Comparison of ENCODE assay signal across 6 cellular contexts in genomic region chr17:7383742-7384488, GRCh38. TPM values are rescaled to one million over a fixed set of nuclear protein-coding genes. Genes with fewer than 3 reads are reported as not detected.
DNase-seq lines count a peak whose midpoint lies in the region; ATAC-seq lines count a peak whose summit lies in the region.

No MANE protein-coding gene starts in this region.

- peaks cover 0 to 35% (median 9%) of the 10 kb centered on the region in 4 donors for H3K4me1 Mint-ChIP-seq in CD4-positive, CD25-positive, alpha-beta regulatory T cell
- H3K4me1 Mint-ChIP-seq in activated T-cell treated with anti-CD3 and anti-CD28 coated beads, Interleukin-2, amount 50 U/mL, for 72 hours (ENCODE audit: low read depth) = peaks cover 8% of the 10 kb centered on the region
- peaks cover 12% of the 10 kb centered on the region for H3K4me1 Mint-ChIP-seq in stimulated activated memory B cell treated with anti-CD40 and anti-IgM and Interleukin-4, amounts not matched to agents 10 μg/mL and 1 μg/mL and 100 μg/mL, for 72 hours

- peak overlapping the region; percentile 85 for H3K27ac ChIP-seq in CD4-positive, CD25-positive, alpha-beta regulatory T cell (ENCODE audit: insufficient read depth, low read length, poor library complexity, severe bottlenecking)

- H3K4me3 Mint-ChIP-seq in CD4-positive, CD25-positive, alpha-beta regulatory T cell = peak overlapping the region; percentile 78 to 88 (median 84)
- H3K4me3 Mint-ChIP-seq in activated T-cell treated with anti-CD3 and anti-CD28 coated beads, Interleukin-2, amount 50 U/mL, for 72 hours = peak overlapping the region; percentile 75 to 86
- peak overlapping the region; percentile 79 for H3K4me3 Mint-ChIP-seq in stimulated activated memory B cell treated with anti-CD40 and anti-IgM and Interleukin-4, amounts not matched to agents 10 μg/mL and 1 μg/mL and 100 μg/mL, for 72 hours

- H3K27me3 ChIP-seq in CD4-positive, CD25-positive, alpha-beta regulatory T cell (ENCODE audit: control insufficient read depth, insufficient read depth, low read length) = peaks cover 18% of the 10 kb centered on the region

- peak overlapping the region; percentile 37 for H3K4me3 ChIP-seq in CD4-positive, CD25-positive, alpha-beta regulatory T cell (ENCODE audit: low read depth, low read length)

- H3K27me3 Mint-ChIP-seq in CD4-positive, CD25-positive, alpha-beta regulatory T cell = peaks cover 25% of the 10 kb centered on the region
- H3K27me3 Mint-ChIP-seq in activated T-cell treated with anti-CD3 and anti-CD28 coated beads, Interleukin-2, amount 50 U/mL, for 72 hours (ENCODE audit: low read depth) = peaks cover 38% of the 10 kb centered on the region
- peaks cover 42% of the 10 kb centered on the region for H3K27me3 Mint-ChIP-seq in stimulated activated memory B cell treated with anti-CD40 and anti-IgM and Interleukin-4, amounts not matched to agents 10 μg/mL and 1 μg/mL and 100 μg/mL, for 72 hours

- DNase-seq in CD4-positive, CD25-positive, alpha-beta regulatory T cell = peak; percentile 78 to 90 (median 86)
- peak; percentile 79 to 84 for DNase-seq in activated T-cell treated with anti-CD3 and anti-CD28 coated beads, Interleukin-2, amount 50 U/mL, for 72 hours
- DNase-seq in inferior parietal cortex (ENCODE audit: extremely low spot score) = peak; percentile 17

- ATAC-seq in CD4-positive, CD25-positive, alpha-beta regulatory T cell (ENCODE audit: low read depth in 2 of 2) = peak; percentile 96 to 98
- ATAC-seq in HG03442 (IDR thresholded peaks at IDR 0.05; ENCODE audit: unreplicated experiment) (peak; percentile 60), HG03520 (IDR thresholded peaks at IDR 0.05; ENCODE audit: unreplicated experiment) (no peak)
- peak; percentile 99 for ATAC-seq in activated T-cell treated with anti-CD3 and anti-CD28 coated beads, Interleukin-2, amount 50 U/mL, for 72 hours (replicated peaks in 1 of 2)
- ATAC-seq in stimulated activated memory B cell treated with anti-CD40 and anti-IgM and Interleukin-4, amounts not matched to agents 10 μg/mL and 1 μg/mL and 100 μg/mL, for 72 hours = peak; percentile 97

- peak overlapping the region in 2 of 3 donors; percentile 81 to 88 for H3K27ac Mint-ChIP-seq in CD4-positive, CD25-positive, alpha-beta regulatory T cell
- no peak overlapping the region for H3K27ac Mint-ChIP-seq in activated T-cell treated with anti-CD3 and anti-CD28 coated beads, Interleukin-2, amount 50 U/mL, for 72 hours
- peak overlapping the region; percentile 65 for H3K27ac Mint-ChIP-seq in stimulated activated memory B cell treated with anti-CD40 and anti-IgM and Interleukin-4, amounts not matched to agents 10 μg/mL and 1 μg/mL and 100 μg/mL, for 72 hours

- peaks cover 10% of the 10 kb centered on the region for H3K36me3 ChIP-seq in CD4-positive, CD25-positive, alpha-beta regulatory T cell (ENCODE audit: control insufficient read depth, insufficient read depth, low read length)

- H3K9me3 ChIP-seq in CD4-positive, CD25-positive, alpha-beta regulatory T cell (ENCODE audit: control insufficient read depth in 2 of 2, low read length in 2 of 2) = peaks cover 3 to 5% of the 10 kb centered on the region in 2 experiments

- no peaks in the 10 kb centered on the region for H3K36me3 Mint-ChIP-seq in CD4-positive, CD25-positive, alpha-beta regulatory T cell
- peaks cover 2 to 4% of the 10 kb centered on the region in 2 donors for H3K36me3 Mint-ChIP-seq in activated T-cell treated with anti-CD3 and anti-CD28 coated beads, Interleukin-2, amount 50 U/mL, for 72 hours (ENCODE audit: insufficient read depth in 2 of 2)
- peaks cover 6% of the 10 kb centered on the region for H3K36me3 Mint-ChIP-seq in stimulated activated memory B cell treated with anti-CD40 and anti-IgM and Interleukin-4, amounts not matched to agents 10 μg/mL and 1 μg/mL and 100 μg/mL, for 72 hours

- peaks cover 19% of the 10 kb centered on the region for H3K4me1 ChIP-seq in CD4-positive, CD25-positive, alpha-beta regulatory T cell (ENCODE audit: control insufficient read depth, insufficient read depth, low read length, poor library complexity, severe bottlenecking)

- H3K9me3 Mint-ChIP-seq in CD4-positive, CD25-positive, alpha-beta regulatory T cell = peaks cover 0 to 3% (median 1%) of the 10 kb centered on the region in 7 donors
- H3K9me3 Mint-ChIP-seq in activated T-cell treated with anti-CD3 and anti-CD28 coated beads, Interleukin-2, amount 50 U/mL, for 72 hours = peaks cover 2 to 3% of the 10 kb centered on the region in 2 donors
- peaks cover 7% of the 10 kb centered on the region for H3K9me3 Mint-ChIP-seq in stimulated activated memory B cell treated with anti-CD40 and anti-IgM and Interleukin-4, amounts not matched to agents 10 μg/mL and 1 μg/mL and 100 μg/mL, for 72 hours

RNA-seq across cellular contexts. Expression of gene TNK1, which starts 3.0 kb away (rescaled TPM):
- 4.8 TPM for total RNA-seq in CD4-positive, CD25-positive, alpha-beta regulatory T cell
- polyA plus RNA-seq in CD4-positive, CD25-positive, alpha-beta regulatory T cell = 1 to 10 TPM in 3 of 4 donors, under 1 TPM in 1; 0.42 to 3.8 (median 1.4) TPM
- total RNA-seq in activated T-cell treated with anti-CD3 and anti-CD28 coated beads, Interleukin-2, amount 50 U/mL, for 72 hours = 1 to 10 TPM; 5.5 to 6.5 TPM

RNA-seq across cellular contexts. Expression of gene PLSCR3, which starts 10.4 kb away (rescaled TPM):
- total RNA-seq in CD4-positive, CD25-positive, alpha-beta regulatory T cell = 113 TPM
- 100 to 1,000 TPM; 148 to 174 (median 153) TPM for polyA plus RNA-seq in CD4-positive, CD25-positive, alpha-beta regulatory T cell
- 10 to 100 TPM; 60.5 to 62.6 TPM for total RNA-seq in activated T-cell treated with anti-CD3 and anti-CD28 coated beads, Interleukin-2, amount 50 U/mL, for 72 hours

RNA-seq across cellular contexts. Expression of gene TMEM256, which starts 20.0 kb away (rescaled TPM):
- total RNA-seq in CD4-positive, CD25-positive, alpha-beta regulatory T cell = 23.0 TPM
- polyA plus RNA-seq in CD4-positive, CD25-positive, alpha-beta regulatory T cell = 10 to 100 TPM; 64.9 to 80.9 (median 66.7) TPM
- total RNA-seq in activated T-cell treated with anti-CD3 and anti-CD28 coated beads, Interleukin-2, amount 50 U/mL, for 72 hours = 10 to 100 TPM; 64.8 to 88.2 TPM

RNA-seq across cellular contexts. Expression of gene NLGN2, which starts 23.7 kb away (rescaled TPM):
- total RNA-seq in CD4-positive, CD25-positive, alpha-beta regulatory T cell = 3.6 TPM
- not detected for polyA plus RNA-seq in CD4-positive, CD25-positive, alpha-beta regulatory T cell
- 10 to 100 TPM; 17.4 to 19.8 TPM for total RNA-seq in activated T-cell treated with anti-CD3 and anti-CD28 coated beads, Interleukin-2, amount 50 U/mL, for 72 hours

RNA-seq across cellular contexts. Expression of gene TMEM95, which starts 29.0 kb away (rescaled TPM):
- total RNA-seq in CD4-positive, CD25-positive, alpha-beta regulatory T cell = not detected
- polyA plus RNA-seq in CD4-positive, CD25-positive, alpha-beta regulatory T cell = not detected
- total RNA-seq in activated T-cell treated with anti-CD3 and anti-CD28 coated beads, Interleukin-2, amount 50 U/mL, for 72 hours = under 1 TPM in 1 of 2 donors, not detected in 1; 0.34 TPM

Comparison
In these comparisons a context has a peak if more than half of its experiments do, and no peak if none do; other contexts are left out.
1. DNase-seq: peak in every context shown above with its lines; median percentile 86 in CD4-positive, CD25-positive, alpha-beta regulatory T cell; 82 in activated T-cell treated with anti-CD3 and anti-CD28 coated beads, Interleukin-2, amount 50 U/mL, for 72 hours; 17 in inferior parietal cortex.